In genomic region chr1:2208309-2209239, GRCh38 we compare ENCODE assay signal across 10 cellular contexts. TPM values are rescaled to one million over a fixed set of nuclear protein-coding genes. Genes with fewer than 3 reads are reported as not detected.
DNase-seq lines count a peak whose midpoint lies in the region; ATAC-seq, FAIRE-seq and TF ChIP-seq lines count a peak whose summit lies in the region.
"Had no signal": no experiment of that assay in that cellular context is flagged by ENCODE, and none has a peak within 500 bp of the region (broad histone marks: within the 10 kb centered on the region; RNA-seq: fewer than 3 reads in every experiment).

No MANE protein-coding gene starts in this region.

- H3K4me3 ChIP-seq in adrenal gland (no peak overlapping the region), heart right ventricle (no peak overlapping the region), skeletal muscle cell (ENCODE audit: low read depth, low read length) (no peak overlapping the region)
- H3K4me3 ChIP-seq: K562 had no signal

- H3K4me1 Mint-ChIP-seq in activated T-cell treated with anti-CD3 and anti-CD28 coated beads, Interleukin-2, amount 50 U/mL, for 72 hours (ENCODE audit: low read depth): no peaks in the 10 kb centered on the region

- H3K36me3 Mint-ChIP-seq in activated T-cell treated with anti-CD3 and anti-CD28 coated beads, Interleukin-2, amount 50 U/mL, for 72 hours (ENCODE audit: insufficient read depth in 2 of 2): no peaks in the 10 kb centered on the region

- no peak for TF ChIP-seq CTCF in adrenal gland (IDR thresholded peaks at IDR 0.05)
- no peak for TF ChIP-seq CTCF in heart right ventricle (IDR thresholded peaks at IDR 0.05)

- no peaks in the 10 kb centered on the region for H3K27me3 ChIP-seq in adrenal gland
- H3K27me3 ChIP-seq in heart right ventricle: no peaks in the 10 kb centered on the region

- peak; percentile 92 for FAIRE-seq in G401.6 (lab: Jason Lieb, UNC)
- FAIRE-seq: GM18507, K562 had no signal

- H3K9me3 Mint-ChIP-seq in activated T-cell treated with anti-CD3 and anti-CD28 coated beads, Interleukin-2, amount 50 U/mL, for 72 hours: no peaks in the 10 kb centered on the region

- no peak for ATAC-seq in heart right ventricle
- ATAC-seq in HG03196 (IDR thresholded peaks at IDR 0.05; ENCODE audit: unreplicated experiment): no peak
- no peak for ATAC-seq in activated T-cell treated with anti-CD3 and anti-CD28 coated beads, Interleukin-2, amount 50 U/mL, for 72 hours (replicated peaks in 1 of 2)
- ATAC-seq: K562 had no signal

- no peak overlapping the region for H3K4me3 Mint-ChIP-seq in activated T-cell treated with anti-CD3 and anti-CD28 coated beads, Interleukin-2, amount 50 U/mL, for 72 hours

- H3K9me3 ChIP-seq in adrenal gland (replicated peaks in 1 of 3) (no peaks in the 10 kb centered on the region), heart right ventricle (no peaks in the 10 kb centered on the region)

- H3K27ac ChIP-seq in adrenal gland: peak overlapping the region in 4 of 5 donors; percentile 62 to 95 (median 82)
- H3K27ac ChIP-seq in heart right ventricle: peak overlapping the region; percentile 52 to 95 (median 88)

- 58 to 80% (median 68%) methylated on average over 16 to 24 of the region's 24 CpGs for WGBS in adrenal gland, 4 donors
- 76 to 81% methylated on average over 24 of the region's 24 CpGs for WGBS in heart right ventricle, 2 donors

- no peaks in the 10 kb centered on the region for H3K27me3 Mint-ChIP-seq in activated T-cell treated with anti-CD3 and anti-CD28 coated beads, Interleukin-2, amount 50 U/mL, for 72 hours (ENCODE audit: low read depth)

- TF ChIP-seq POLR2A in adrenal gland (IDR thresholded peaks at IDR 0.05): no peak

- intact Hi-C loops in adrenal gland (cut with DNase I): no loop called here
- intact Hi-C loops in heart right ventricle (cut with DNase I): no loop called here

- no peak overlapping the region for H3K27ac Mint-ChIP-seq in activated T-cell treated with anti-CD3 and anti-CD28 coated beads, Interleukin-2, amount 50 U/mL, for 72 hours

- H3K4me1 ChIP-seq in adrenal gland (replicated peaks in 1 of 2): peaks cover 25 to 55% of the 10 kb centered on the region in 2 donors
- peaks cover 38 to 85% (median 68%) of the 10 kb centered on the region in 9 donors for H3K4me1 ChIP-seq in heart right ventricle

- H3K36me3 ChIP-seq in adrenal gland (replicated peaks in 1 of 2) (no peaks in the 10 kb centered on the region), heart right ventricle (no peaks in the 10 kb centered on the region)

- DNase-seq in adrenal gland: peak in 4 of 7 donors; percentile 38 to 65 (median 52)
- peak; percentile 45 to 61 for DNase-seq in heart right ventricle
- DNase-seq in skeletal muscle cell (ENCODE audit: low read depth): peak; percentile 79
- no peak for DNase-seq in cortex of kidney (lab: John Stamatoyannopoulos, UW)
- no peak for DNase-seq in activated CD4-positive, alpha-beta T cell treated with anti-CD3 and anti-CD28 coated beads, Interleukin-2, amount 50 U/mL, for 48 hours
- DNase-seq in activated T-cell treated with anti-CD3 and anti-CD28 coated beads, Interleukin-2, amount 50 U/mL, for 72 hours: no peak

RNA-seq across cellular contexts. Expression of gene FAAP20, which starts 14.0 kb away (rescaled TPM):
- 100 to 1,000 TPM in 1 of 8 donors, 10 to 100 TPM in 7; 26.4 to 106 (median 62.0) TPM for total RNA-seq in adrenal gland
- 100 to 1,000 TPM in 2 of 3 donors, 1 to 10 TPM in 1; 2.7 to 185 (median 160) TPM for polyA plus RNA-seq in adrenal gland
- total RNA-seq in heart right ventricle: 10 to 100 TPM; 30.9 to 47.6 (median 38.3) TPM
- polyA plus RNA-seq in heart right ventricle: 10 to 100 TPM; 83.0 to 83.6 TPM
- 10 to 100 TPM; 74.6 to 80.4 TPM for total RNA-seq in activated T-cell treated with anti-CD3 and anti-CD28 coated beads, Interleukin-2, amount 50 U/mL, for 72 hours

RNA-seq across cellular contexts. Expression of gene SKI, which starts 19.5 kb away (rescaled TPM):
- total RNA-seq in adrenal gland (10 to 100 TPM; 30.6 to 53.6 (median 43.7) TPM), heart right ventricle (10 to 100 TPM; 29.4 to 50.9 (median 38.3) TPM)
- polyA plus RNA-seq in adrenal gland (10 to 100 TPM in 2 of 3 donors, 1 to 10 TPM in 1; 9.4 to 21.2 (median 10.8) TPM), heart right ventricle (10 to 100 TPM; 13.8 to 16.6 TPM)
- 10 to 100 TPM; 28.5 to 32.3 TPM for total RNA-seq in activated T-cell treated with anti-CD3 and anti-CD28 coated beads, Interleukin-2, amount 50 U/mL, for 72 hours

Comparison
In these comparisons a context has a peak if more than half of its experiments do, and no peak if none do; other contexts are left out.
1. DNase-seq: peak in adrenal gland (4 of 7), heart right ventricle (2 of 2) and skeletal muscle cell (single experiment); none in cortex of kidney (single experiment), activated CD4-positive, alpha-beta T cell treated with anti-CD3 and anti-CD28 coated beads, Interleukin-2, amount 50 U/mL, for 48 hours (0 of 2) and activated T-cell treated with anti-CD3 and anti-CD28 coated beads, Interleukin-2, amount 50 U/mL, for 72 hours (0 of 2).